In the genomic region with DNA sequence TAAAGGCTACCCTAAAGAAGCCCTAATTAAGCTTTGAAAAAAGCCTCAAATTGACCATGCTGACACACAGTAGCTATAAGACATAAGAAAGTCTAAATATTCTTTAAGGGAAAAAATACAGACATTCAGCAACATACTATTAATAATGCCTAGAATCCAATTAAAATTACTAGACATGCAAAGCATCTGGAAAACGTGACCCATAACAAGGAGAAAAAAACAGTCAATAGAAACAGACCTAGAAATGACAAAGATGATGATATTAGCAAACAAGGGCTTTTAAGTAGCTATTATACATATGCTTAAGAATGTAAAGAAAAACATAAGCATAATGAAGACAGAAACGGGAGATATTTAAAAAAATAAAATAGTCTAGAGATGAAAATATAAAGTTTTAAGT, we compare ENCODE assay signal across 29 cellular contexts.
DNase-seq lines count a peak whose midpoint lies in the region; ATAC-seq and TF ChIP-seq lines count a peak whose summit lies in the region.
"Had no signal": no experiment of that assay in that cellular context is flagged by ENCODE, and none has a peak within 500 bp of the region (broad histone marks: within the 10 kb centered on the region; RNA-seq: fewer than 3 reads in every experiment).

No MANE protein-coding gene starts in this region.

- no peaks in the 10 kb centered on the region for H3K4me1 ChIP-seq in HEK293 (ENCODE audit: control insufficient read depth, insufficient read depth, low read length)
- H3K4me1 ChIP-seq: A549, BE2C, Caco-2 had no signal

- DNase-seq in GM13977 (ENCODE audit: low spot score): peak; percentile 3
- DNase-seq: 8988T; ACHN; AML-193; BE2C; C1 segment of cervical spinal cord; Caco-2; Calu3; CD4-positive, alpha-beta memory T cell; CD4-positive, alpha-beta T cell; CD4-positive, CD25-positive, alpha-beta regulatory T cell; CD8-positive, alpha-beta memory T cell; CD8-positive, alpha-beta T cell; COR-L47; DMS 273 treated with DMSO at 0.1 percent for 48 hours; DMS153; DMS53; DMS79; DMS79 treated with DMSO at 0.1 percent for 48 hours; DND-41; EL had no signal

- H3K36me3 ChIP-seq in HEK293 (ENCODE audit: control insufficient read depth in 2 of 2, insufficient read depth in 1 of 2, low read length in 2 of 2): no peaks in the 10 kb centered on the region
- H3K36me3 ChIP-seq: BE2C, BLaER1 had no signal

- in situ Hi-C loops in GM13977 (cut with MboI; ENCODE audit: low pct_unique_long_range_greater_than_20kb, low sequenced_read_pairs, unreplicated experiment): no loop called here

- ATAC-seq in HG03571 (IDR thresholded peaks at IDR 0.05; ENCODE audit: unreplicated experiment) (no peak), GM19463 (IDR thresholded peaks at IDR 0.05; ENCODE audit: unreplicated experiment) (no peak)
- ATAC-seq: A549; CD8-positive, alpha-beta T cell had no signal

- no peak overlapping the region for H3K4me3 ChIP-seq in HEK293 (ENCODE audit: low read depth, low read length)
- H3K4me3 ChIP-seq: A549; BLaER1; BLaER1 treated with 17β-estradiol and CSF1 and Interleukin-3, amounts not matched to agents 10 nM and 100 nM had no signal

- CTCF ChIA-PET in HEK293 (lab: Yijun Ruan, JAX): no interaction called here

- POLR2A ChIA-PET in HEK293 (lab: Yijun Ruan, JAX): no interaction called here

- TF ChIP-seq CTCF in GM13977 (IDR thresholded peaks at IDR 0.05; ENCODE audit: extremely low read depth, insufficient read depth, missing control alignments) (no peak), HEK293 (tag by site-specific recombination; IDR thresholded peaks at IDR 0.05) (no peak)

- no peaks in the 10 kb centered on the region for H3K9me3 ChIP-seq in HEK293 (ENCODE audit: control insufficient read depth, insufficient read depth, low read depth, low read length)
- H3K9me3 ChIP-seq: BE2C, Caco-2 had no signal

- H3K27ac ChIP-seq in HEK293 (ENCODE audit: extremely low read depth, low read depth, low read length): no peak overlapping the region
- H3K27ac ChIP-seq: 22Rv1; A549; BLaER1; BLaER1 treated with 17β-estradiol and CSF1 and Interleukin-3, amounts not matched to agents 10 nM and 100 nM; C4-2B had no signal

TF ChIP-seq in HEK293, 187 proteins besides CTCF, POLR2A, EP300 and RAD21:
- TF ChIP-seq TRIM28 (IDR thresholded peaks at IDR 0.05; ENCODE audit: borderline replicate concordance, low read length) (no peak), ZNF626 (tag by site-specific recombination; IDR thresholded peaks at IDR 0.05) (no peak), SETDB1 (IDR thresholded peaks at IDR 0.05; ENCODE audit: insufficient read length, low read length) (peak; percentile 54), ZNF26 (tag by site-specific recombination; IDR thresholded peaks at IDR 0.05) (peak; percentile 75)
